ENCODE assay signal across 21 cellular contexts in genomic region chr2:161708350-161708974, GRCh38.
A peak's percentile ranks its signal among the peaks of the same experiment; 100 is the strongest.
DNase-seq lines count a peak whose midpoint lies in the region; ATAC-seq and TF ChIP-seq lines count a peak whose summit lies in the region.
"Had no signal": no experiment of that assay in that cellular context is flagged by ENCODE, and none has a peak within 500 bp of the region (broad histone marks: within the 10 kb centered on the region; RNA-seq: fewer than 3 reads in every experiment).

No MANE protein-coding gene starts in this region.

- H3K27me3 ChIP-seq in CD4-positive, alpha-beta T cell (ENCODE audit: control insufficient read depth, insufficient read depth, low read length), result no peaks in the 10 kb centered on the region
- H3K27me3 ChIP-seq in DOHH2 (ENCODE audit: control insufficient read depth, low read length), result no peaks in the 10 kb centered on the region
- H3K27me3 ChIP-seq in MM.1S (replicated peaks; ENCODE audit: insufficient read depth, low read length), result no peaks in the 10 kb centered on the region
- H3K27me3 ChIP-seq in upper lobe of right lung, result no peaks in the 10 kb centered on the region
- H3K27me3 ChIP-seq: testis had no signal

- no peaks in the 10 kb centered on the region for H3K9me3 ChIP-seq in CD4-positive, alpha-beta T cell (ENCODE audit: control insufficient read depth, low read length)
- H3K9me3 ChIP-seq in DOHH2 (ENCODE audit: control insufficient read depth, insufficient read depth, low read length) (no peaks in the 10 kb centered on the region), MM.1S (replicated peaks; ENCODE audit: insufficient read depth, low read length) (no peaks in the 10 kb centered on the region), upper lobe of right lung (no peaks in the 10 kb centered on the region)
- H3K9me3 ChIP-seq: testis had no signal

- H3K4me3 ChIP-seq in DOHH2 (ENCODE audit: low read length), result peak overlapping the region; percentile 28
- H3K4me3 ChIP-seq in MM.1S (ENCODE audit: low read length), result no peak overlapping the region
- H3K4me3 ChIP-seq in upper lobe of right lung, result no peak overlapping the region
- H3K4me3 ChIP-seq: lung, testis had no signal

- H3K79me2 ChIP-seq in DOHH2 (ENCODE audit: control insufficient read depth, low read length) (no peaks in the 10 kb centered on the region), MM.1S (ENCODE audit: low read length) (no peaks in the 10 kb centered on the region)

- H3K9me2 ChIP-seq in DOHH2 (replicated peaks; ENCODE audit: control insufficient read depth, low read length), result no peaks in the 10 kb centered on the region
- no peaks in the 10 kb centered on the region for H3K9me2 ChIP-seq in MM.1S (replicated peaks; ENCODE audit: insufficient read depth, low read length)

- no peaks in the 10 kb centered on the region for H3K36me3 ChIP-seq in DOHH2 (ENCODE audit: control insufficient read depth, low read length)
- H3K36me3 ChIP-seq in MM.1S (replicated peaks; ENCODE audit: insufficient read depth, low read length), result no peaks in the 10 kb centered on the region
- no peaks in the 10 kb centered on the region for H3K36me3 ChIP-seq in upper lobe of right lung

- H3K4me3 Mint-ChIP-seq in CD4-positive, alpha-beta T cell, result peak overlapping the region; percentile 7
- H3K4me3 Mint-ChIP-seq in brain, result peak overlapping the region in 4 of 5 experiments; percentile 54 to 78 (median 70)
- H3K4me3 Mint-ChIP-seq: endodermal cell had no signal

- no peak overlapping the region; the same call in 1 of the 2 replicates for H2AFZ ChIP-seq in MM.1S (ENCODE audit: low read length)

- H4K20me1 ChIP-seq in DOHH2 (ENCODE audit: control insufficient read depth, insufficient read depth, low read depth, low read length) (no peaks in the 10 kb centered on the region), MM.1S (ENCODE audit: insufficient read depth, low read length) (no peaks in the 10 kb centered on the region)

- H3K9ac ChIP-seq in MM.1S (ENCODE audit: low read length), result no peak overlapping the region

- no peak overlapping the region for H3K27ac Mint-ChIP-seq in CD4-positive, alpha-beta T cell
- H3K27ac Mint-ChIP-seq in brain, result peak overlapping the region; percentile 4 to 84 (median 68)
- H3K27ac Mint-ChIP-seq: endodermal cell had no signal

- H3K36me3 Mint-ChIP-seq in CD4-positive, alpha-beta T cell (ENCODE audit: low read depth), result no peaks in the 10 kb centered on the region
- H3K36me3 Mint-ChIP-seq in brain, result no peaks in the 10 kb centered on the region
- H3K36me3 Mint-ChIP-seq: naive thymus-derived CD4-positive, alpha-beta T cell had no signal

- no peak for DNase-seq in CD4-positive, alpha-beta T cell
- DNase-seq in MM.1S, result peak; percentile 37
- no peak for DNase-seq in stimulated activated CD4-positive, alpha-beta T cell treated with anti-CD3 and anti-CD28 coated beads, Interleukin-4, amount 100 ng/mL, for 24 hours
- DNase-seq in upper lobe of right lung, result no peak
- DNase-seq: activated naive CD4-positive, alpha-beta T cell; anterior cingulate cortex; endodermal cell; GDM1; GM23248; islet precursor cell; naive thymus-derived CD4-positive, alpha-beta T cell; NCI-H1694 treated with DMSO at 0.1 percent for 48 hours; NCI-H226; stimulated activated CD8-positive, alpha-beta memory T cell treated with anti-CD3 and anti-CD28 coated beads, Interleukin-4, amount 100 ng/mL, for 48 hours; T-helper 1 cell; testis had no signal

- intact Hi-C loops in CD4-positive, alpha-beta T cell (cut with DNase I, micrococcal nuclease), result no loop called here
- intact Hi-C loops in upper lobe of right lung (cut with DNase I), result no loop called here

- POLR2A ChIA-PET in CD4-positive, alpha-beta T cell (lab: Charles Lee), result no interaction called here

- no peaks in the 10 kb centered on the region for H3K9me3 Mint-ChIP-seq in CD4-positive, alpha-beta T cell
- peaks cover 0 to under 1% (median 0%) of the 10 kb centered on the region in 5 experiments for H3K9me3 Mint-ChIP-seq in brain
- H3K9me3 Mint-ChIP-seq: endodermal cell; naive thymus-derived CD4-positive, alpha-beta T cell had no signal

- CTCF ChIA-PET in CD4-positive, alpha-beta T cell (lab: Charles Lee), result no interaction called here

- peaks cover 27% of the 10 kb centered on the region for H3K4me1 ChIP-seq in DOHH2 (ENCODE audit: control insufficient read depth, low read length)
- H3K4me1 ChIP-seq in MM.1S (ENCODE audit: low read length), result peaks cover 10% of the 10 kb centered on the region
- no peaks in the 10 kb centered on the region for H3K4me1 ChIP-seq in upper lobe of right lung
- H3K4me1 ChIP-seq: testis had no signal

- ATAC-seq in CD4-positive, alpha-beta T cell (ENCODE audit: poor library complexity), result peak; percentile 24
- ATAC-seq in HG02981 (IDR thresholded peaks at IDR 0.05; ENCODE audit: unreplicated experiment), result no peak
- ATAC-seq in upper lobe of right lung, result no peak
- ATAC-seq in GM19463 (IDR thresholded peaks at IDR 0.05; ENCODE audit: unreplicated experiment), result no peak
- ATAC-seq: naive thymus-derived CD4-positive, alpha-beta T cell had no signal

- peak overlapping the region; percentile 44 for H3K4me2 ChIP-seq in DOHH2 (ENCODE audit: low read length)
- peak overlapping the region; percentile 72; the same call in 1 of the 2 replicates for H3K4me2 ChIP-seq in MM.1S (ENCODE audit: low read depth, low read length)

- no peak for TF ChIP-seq CTCF in CD4-positive, alpha-beta T cell (IDR thresholded peaks at IDR 0.05)
- TF ChIP-seq CTCF in DOHH2 (IDR thresholded peaks at IDR 0.05; ENCODE audit: low read depth, low read length, poor library complexity, severe bottlenecking) (no peak), MM.1S (IDR thresholded peaks at IDR 0.05; ENCODE audit: low read length) (no peak), brain (conservative IDR thresholded peaks at IDR 0.05) (no peak), upper lobe of right lung (IDR thresholded peaks at IDR 0.05) (no peak)

- peaks cover 9% of the 10 kb centered on the region for H3K27me3 Mint-ChIP-seq in CD4-positive, alpha-beta T cell
- no peaks in the 10 kb centered on the region for H3K27me3 Mint-ChIP-seq in brain

- H3K4me1 Mint-ChIP-seq in CD4-positive, alpha-beta T cell (ENCODE audit: low read depth), result peaks cover 11% of the 10 kb centered on the region
- H3K4me1 Mint-ChIP-seq in brain, result peaks cover 45% of the 10 kb centered on the region
- H3K4me1 Mint-ChIP-seq: endodermal cell had no signal

- H3K27ac ChIP-seq in CD4-positive, alpha-beta T cell (ENCODE audit: low read depth, low read length), result no peak overlapping the region
- H3K27ac ChIP-seq in DOHH2 (ENCODE audit: low read depth, low read length), result no peak overlapping the region
- no peak overlapping the region for H3K27ac ChIP-seq in MM.1S (ENCODE audit: low read length)
- no peak overlapping the region for H3K27ac ChIP-seq in upper lobe of right lung
- H3K27ac ChIP-seq: GM23248, testis had no signal

- H3F3A ChIP-seq in DOHH2 (ENCODE audit: control insufficient read depth, insufficient read depth) (no peaks in the 10 kb centered on the region), MM.1S (ENCODE audit: insufficient read depth, low read length) (peaks cover 5% of the 10 kb centered on the region; the same call in 1 of the 2 replicates)
